In the genomic region with DNA sequence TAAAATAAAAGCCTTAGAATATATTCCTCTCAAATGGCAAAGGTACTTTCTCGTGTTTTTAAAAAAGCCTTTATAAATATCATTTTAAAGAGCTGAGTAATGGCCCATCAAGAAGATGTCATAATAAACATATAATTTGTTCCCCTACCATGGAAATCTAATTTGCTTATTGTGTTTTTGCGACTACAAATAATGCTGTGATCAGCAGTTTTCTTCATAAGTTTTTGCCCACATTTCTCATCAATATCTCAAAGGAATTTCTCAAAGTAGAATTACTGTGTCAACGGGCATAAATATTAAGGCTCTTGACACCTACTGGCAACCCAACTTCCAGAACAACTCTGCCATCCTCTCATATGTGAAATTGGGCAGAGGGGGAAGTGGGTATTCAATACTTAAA, we compare ENCODE assay signal across 8 cellular contexts.
"Had no signal": no experiment of that assay in that cellular context is flagged by ENCODE, and none has a peak within 500 bp of the region (broad histone marks: within the 10 kb centered on the region; RNA-seq: fewer than 3 reads in every experiment).

No MANE protein-coding gene starts in this region.

- DNase-seq: H9, HCEC 1CT, HFFc6, Kasumi-1, KG1 had no signal

- H2AFZ ChIP-seq: GM23338 had no signal

- FAIRE-seq: H54 had no signal

- H3K27ac ChIP-seq: HL-60 had no signal

- H3K4me2 ChIP-seq: GM23338 had no signal

- ATAC-seq: GM23338 had no signal

- H3K4me3 ChIP-seq: GM23338 had no signal
